ENCODE assay signal across 1 cellular context in genomic region chr9:27499481-27499880, GRCh38.
A peak's percentile ranks its signal among the peaks of the same experiment; 100 is the strongest.
TF ChIP-seq lines count a peak whose summit lies in the region.

No MANE protein-coding gene starts in this region.

TF ChIP-seq in SK-N-SH, 30 proteins besides CTCF, POLR2A, EP300 and RAD21 (continued from another document):
- TF ChIP-seq EZH2phosphoT487 (IDR thresholded peaks at IDR 0.05; ENCODE audit: borderline replicate concordance, low read depth) (no peak), FOXM1 (IDR thresholded peaks at IDR 0.05; ENCODE audit: low read depth) (no peak), NFIC (IDR thresholded peaks at IDR 0.05; ENCODE audit: borderline replicate concordance) (peak; percentile 18; the same call in 1 of the 2 replicates), FOSL2 (IDR thresholded peaks at IDR 0.05; ENCODE audit: borderline replicate concordance, low read depth) (peak; percentile 80; the same call in 1 of the 2 replicates), POLR2AphosphoS5 (IDR thresholded peaks at IDR 0.05; ENCODE audit: low read depth, low read length) (no peak; the same call in 1 of the 2 replicates), MEF2A (IDR thresholded peaks at IDR 0.05; ENCODE audit: borderline replicate concordance, low read depth) (no peak), SMC3 (IDR thresholded peaks at IDR 0.05; ENCODE audit: low read depth, low read length) (no peak), ZBTB33 (IDR thresholded peaks at IDR 0.05; ENCODE audit: borderline replicate concordance, low read depth) (no peak), SIN3A (IDR thresholded peaks at IDR 0.05; ENCODE audit: borderline replicate concordance, low read depth, low read length) (no peak), JUND (IDR thresholded peaks at IDR 0.05) (peak; percentile 81)
